ENCODE assay signal across 18 cellular contexts in the genomic region with DNA sequence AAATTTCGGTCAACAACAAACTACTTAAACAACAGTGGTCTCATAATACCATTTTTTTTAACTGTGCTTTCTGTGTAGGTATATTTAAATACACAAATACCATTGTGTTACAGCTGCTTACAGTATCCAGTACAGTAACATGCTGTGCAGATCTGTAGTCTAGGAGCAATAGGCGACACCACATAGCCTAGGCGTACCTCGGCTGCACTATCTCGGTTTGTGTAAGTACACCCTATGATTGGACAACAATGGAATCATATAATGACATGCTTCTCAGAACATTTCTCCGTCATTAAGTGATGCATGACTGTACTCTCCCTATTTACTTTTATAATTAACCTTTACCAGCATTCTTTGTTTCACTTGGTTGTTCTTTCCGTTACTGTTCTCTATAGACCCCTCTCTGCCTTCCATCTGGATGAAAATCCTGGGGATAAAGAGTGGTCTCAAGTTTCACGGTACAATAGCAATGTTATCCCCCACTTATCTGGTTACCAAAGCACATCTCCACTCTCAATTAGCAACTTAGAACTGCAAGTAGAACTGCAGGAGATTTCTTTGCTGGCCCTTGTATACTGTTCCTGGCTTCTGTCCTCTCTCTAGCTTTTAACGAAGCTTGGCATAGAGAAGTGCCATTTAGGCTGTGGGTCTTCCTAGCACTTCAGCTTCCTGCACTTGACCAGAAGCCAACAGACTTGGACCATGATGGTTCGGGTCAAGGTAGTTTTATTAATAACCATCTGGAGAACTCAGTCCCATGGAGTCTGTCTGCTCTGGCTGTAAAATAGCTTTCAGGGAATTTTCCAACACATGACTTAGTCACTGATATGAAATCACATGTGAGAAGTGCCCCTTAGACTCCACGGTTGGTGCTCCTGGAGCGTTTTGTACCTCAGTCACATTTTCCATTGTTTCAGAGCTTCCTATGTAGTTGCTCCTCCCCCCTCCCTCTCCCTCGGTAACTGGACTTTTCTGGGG.
DNase-seq lines count a peak whose midpoint lies in the region; ATAC-seq, FAIRE-seq and TF ChIP-seq lines count a peak whose summit lies in the region.
"Had no signal": no experiment of that assay in that cellular context is flagged by ENCODE, and none has a peak within 500 bp of the region (broad histone marks: within the 10 kb centered on the region; RNA-seq: fewer than 3 reads in every experiment).

No MANE protein-coding gene starts in this region.

- H4K91ac ChIP-seq in H1 (replicated peaks; ENCODE audit: insufficient read length, low read length): no peak overlapping the region

- H2AFZ ChIP-seq in H1 (ENCODE audit: low read length) (peak overlapping the region; percentile 44; the same call in 1 of the 2 replicates), osteoblast (ENCODE audit: low read length) (no peak overlapping the region)

- H3K36me3 ChIP-seq in H1 (ENCODE audit: control insufficient read depth in 2 of 4, insufficient read depth in 4 of 4, low read length in 3 of 4) (no peaks in the 10 kb centered on the region), osteoblast (ENCODE audit: insufficient read depth, low read length) (no peaks in the 10 kb centered on the region)
- H3K36me3 ChIP-seq: Peyer's patch, sigmoid colon, stomach had no signal

- H3K4me1 ChIP-seq in H1 (replicated peaks in 1 of 4; ENCODE audit: control insufficient read depth in 3 of 4, insufficient read depth in 4 of 4, low read length in 3 of 4) (peaks cover 0 to 15% (median 7%) of the 10 kb centered on the region in 4 experiments; a peak in 2 of 7 replicates), osteoblast (ENCODE audit: insufficient read depth, low read length) (no peaks in the 10 kb centered on the region)
- H3K4me1 ChIP-seq: Peyer's patch, sigmoid colon had no signal

- no peak overlapping the region for H2BK20ac ChIP-seq in H1 (ENCODE audit: low read length)

- H3K23ac ChIP-seq in H1 (ENCODE audit: insufficient read length): no peak overlapping the region

- no peak overlapping the region for H2BK15ac ChIP-seq in H1 (ENCODE audit: low read length)

- TF ChIP-seq CTCF in H1 (IDR thresholded peaks at IDR 0.05; ENCODE audit: control extremely low read depth in 1 of 3, insufficient read depth in 1 of 3, low read depth in 1 of 3, low read length in 3 of 3): no peak
- no peak for TF ChIP-seq CTCF in osteoblast (IDR thresholded peaks at IDR 0.05; ENCODE audit: extremely low read depth, low read depth, low read length)

- no peak overlapping the region; a peak in 1 of 8 replicates for H3K4me3 ChIP-seq in H1 (ENCODE audit: extremely low read depth in 1 of 4, insufficient read depth in 2 of 4, low read depth in 3 of 4, low read length in 4 of 4)
- H3K4me3 ChIP-seq in osteoblast (ENCODE audit: insufficient read depth, low read length): no peak overlapping the region
- H3K4me3 ChIP-seq: Peyer's patch, sigmoid colon, stomach had no signal

- no peak for TF ChIP-seq POLR2A in H1 (IDR thresholded peaks at IDR 0.05; ENCODE audit: control extremely low read depth in 1 of 2, low read depth in 2 of 2, low read length in 2 of 2)

- TF ChIP-seq RAD21 in H1 (IDR thresholded peaks at IDR 0.05 in 1 of 2, conservative IDR thresholded peaks at IDR 0.05 in 1 of 2; ENCODE audit: low read depth in 2 of 2, low read length in 2 of 2): no peak

- ATAC-seq in HG02588 (IDR thresholded peaks at IDR 0.05; ENCODE audit: unreplicated experiment): no peak
- ATAC-seq: HepG2, natural killer cell had no signal

- CTCF ChIA-PET in H1 (lab: Charles Lee; ENCODE audit: partially characterized antibody): interaction anchor here (0.7 to 1.2 kb wide), 3 partner anchors 9 to 172 kb away, joined by 3 to 6 read pairs (median 4); no protein-coding TSS in a partner anchor

- TF ChIP-seq EP300 in H1 (IDR thresholded peaks at IDR 0.05; ENCODE audit: borderline replicate concordance in 1 of 2, low read depth in 2 of 2, low read length in 2 of 2): no peak

- H3K79me2 ChIP-seq in H1 (ENCODE audit: control insufficient read depth in 1 of 2, insufficient read depth in 2 of 2, low read length in 2 of 2) (no peaks in the 10 kb centered on the region), osteoblast (ENCODE audit: insufficient read depth, low read length) (no peaks in the 10 kb centered on the region)

- H3K4me2 ChIP-seq in H1 (ENCODE audit: insufficient read depth in 1 of 2, low read depth in 2 of 2, low read length in 2 of 2): peak overlapping the region; percentile 22 to 38; a peak in 2 of 4 replicates
- no peak overlapping the region for H3K4me2 ChIP-seq in osteoblast (ENCODE audit: insufficient read depth, low read length)

- H3K27ac ChIP-seq in H1 (ENCODE audit: low read depth, low read length) (no peak overlapping the region), osteoblast (ENCODE audit: low read depth, low read length) (no peak overlapping the region)
- H3K27ac ChIP-seq: Peyer's patch, sigmoid colon had no signal

- POLR2A ChIA-PET in H1 (lab: Charles Lee; ENCODE audit: partially characterized antibody): no interaction called here

- H3K23me2 ChIP-seq in H1 (ENCODE audit: low read depth, low read length): no peaks in the 10 kb centered on the region

- H3K9me3 ChIP-seq in H1 (ENCODE audit: insufficient read depth in 2 of 2, low read depth in 1 of 2, low read length in 1 of 2) (no peaks in the 10 kb centered on the region), osteoblast (ENCODE audit: low read depth, low read length) (no peaks in the 10 kb centered on the region)
- H3K9me3 ChIP-seq: Peyer's patch, sigmoid colon, stomach had no signal

- H4K20me1 ChIP-seq in H1 (replicated peaks in 1 of 2; ENCODE audit: control insufficient read depth in 1 of 2, insufficient read depth in 2 of 2, low read length in 2 of 2) (no peaks in the 10 kb centered on the region), osteoblast (ENCODE audit: insufficient read depth, low read length) (no peaks in the 10 kb centered on the region)

- H3K9ac ChIP-seq in H1 (replicated peaks in 1 of 4; ENCODE audit: extremely low read depth in 1 of 4, low read depth in 3 of 4, low read length in 3 of 4): 0 out of 7 replicates have a peak overlapping the region, but pooled peaks of 1 of the 4 experiments have one; percentile 7

- H3K18ac ChIP-seq in H1 (ENCODE audit: extremely low read depth, low read length): no peak overlapping the region

- peaks cover 0 to 1% (median 0%) of the 10 kb centered on the region in 4 experiments; a peak in 1 of 7 replicates for H3K27me3 ChIP-seq in H1 (replicated peaks in 1 of 4; ENCODE audit: control insufficient read depth in 3 of 4, extremely low read depth in 1 of 4, insufficient read depth in 3 of 4, low read length in 3 of 4)
- H3K27me3 ChIP-seq in osteoblast (ENCODE audit: insufficient read depth, low read length): peaks cover 5% of the 10 kb centered on the region
- H3K27me3 ChIP-seq: Peyer's patch, sigmoid colon, stomach had no signal

- H3K79me1 ChIP-seq in H1 (ENCODE audit: low read depth, low read length): no peaks in the 10 kb centered on the region

- H2BK120ac ChIP-seq in H1 (replicated peaks; ENCODE audit: low read depth, low read length): no peak overlapping the region

- no peak overlapping the region for H2BK12ac ChIP-seq in H1 (ENCODE audit: low read depth, low read length)

- H2BK5ac ChIP-seq in H1 (ENCODE audit: low read depth, low read length): no peak overlapping the region

- H2AK5ac ChIP-seq in H1 (ENCODE audit: low read depth, low read length): no peak overlapping the region

- FAIRE-seq in H1 (lab: Jason Lieb, UNC): no peak
- FAIRE-seq: G401.6, GM19239, HepG2 had no signal

- 86% methylated on average over 13 of the region's 13 CpGs; no CpG with 5 or more reads in 1 of the 2 experiments for WGBS in H1 (ENCODE audit: extremely low coverage in 1 of 2, insufficient coverage in 1 of 2, insufficient read length in 1 of 2, insufficient replicate concordance in 2 of 2, low coverage in 1 of 2, low lambda C conversion rate in 2 of 2, missing lambda C conversion rate in 1 of 2), 2 experiments

- no peak overlapping the region for H3K14ac ChIP-seq in H1 (ENCODE audit: insufficient read length)

- no peak overlapping the region for H3K4ac ChIP-seq in H1 (replicated peaks; ENCODE audit: insufficient read length, low read depth, low read length)

- no peak overlapping the region for H3K56ac ChIP-seq in H1 (replicated peaks; ENCODE audit: insufficient read length, low read depth, low read length)

- no peak overlapping the region for H4K8ac ChIP-seq in H1 (ENCODE audit: extremely low read depth, insufficient read depth, low read length)

- DNase-seq in NCI-H1417 (lab: John Stamatoyannopoulos, UW) (peak; percentile 18 to 87 (median 76)), NCI-H1417 treated with DMSO at 0.1 percent for 48 hours (lab: John Stamatoyannopoulos, UW) (no peak), NCI-H345 (lab: John Stamatoyannopoulos, UW) (peak; percentile 79), H1 (ENCODE audit: low read depth in 1 of 2, low spot score in 2 of 2) (no peak), osteoblast (ENCODE audit: insufficient read length, low spot score, missing footprints) (peak; percentile 5)
- no peak for DNase-seq in activated CD4-positive, alpha-beta T cell treated with anti-CD3 and anti-CD28 coated beads for 1 hour
- DNase-seq in stimulated activated CD4-positive, alpha-beta T cell treated with anti-CD3 and anti-CD28 coated beads, Interleukin-1b, Interleukin-23, amount 100 ng/mL, for 48 hours: no peak
- DNase-seq: CD4-positive, CD25-positive, alpha-beta regulatory T cell; central memory CD4-positive, alpha-beta T cell; glutamatergic neuron; natural killer cell; Peyer's patch; sigmoid colon; stomach had no signal

- H4K5ac ChIP-seq in H1 (ENCODE audit: insufficient read length, low read depth, low read length): no peak overlapping the region

TF ChIP-seq in H1, 55 proteins besides CTCF, POLR2A, EP300 and RAD21:
- TF ChIP-seq RNF2 (IDR thresholded peaks at IDR 0.05; ENCODE audit: borderline replicate concordance, low read depth, low read length, missing control alignments, poor library complexity, severe bottlenecking): no peak
- TF ChIP-seq TBP (IDR thresholded peaks at IDR 0.05; ENCODE audit: low read depth, low read length): no peak
- TF ChIP-seq POU5F1 (IDR thresholded peaks at IDR 0.05; ENCODE audit: low read depth, low read length): no peak
- TF ChIP-seq CHD2 (IDR thresholded peaks at IDR 0.05; ENCODE audit: low read length): no peak
- TF ChIP-seq CTBP2 (IDR thresholded peaks at IDR 0.05; ENCODE audit: borderline replicate concordance, insufficient read depth, insufficient read length, low read length): no peak
- TF ChIP-seq KDM4A (IDR thresholded peaks at IDR 0.05; ENCODE audit: low read depth, low read length, severe bottlenecking): no peak

Comparison
In these comparisons a context has a peak if more than half of its experiments do, and no peak if none do; other contexts are left out.
1. DNase-seq: peak in NCI-H1417 (3 of 3), NCI-H345 (single experiment) and osteoblast (single experiment); none in NCI-H1417 treated with DMSO at 0.1 percent for 48 hours (single experiment), H1 (0 of 2), activated CD4-positive, alpha-beta T cell treated with anti-CD3 and anti-CD28 coated beads for 1 hour (single experiment) and stimulated activated CD4-positive, alpha-beta T cell treated with anti-CD3 and anti-CD28 coated beads, Interleukin-1b, Interleukin-23, amount 100 ng/mL, for 48 hours (single experiment).